27 cellular contexts compared by ENCODE assay signal in the genomic region with DNA sequence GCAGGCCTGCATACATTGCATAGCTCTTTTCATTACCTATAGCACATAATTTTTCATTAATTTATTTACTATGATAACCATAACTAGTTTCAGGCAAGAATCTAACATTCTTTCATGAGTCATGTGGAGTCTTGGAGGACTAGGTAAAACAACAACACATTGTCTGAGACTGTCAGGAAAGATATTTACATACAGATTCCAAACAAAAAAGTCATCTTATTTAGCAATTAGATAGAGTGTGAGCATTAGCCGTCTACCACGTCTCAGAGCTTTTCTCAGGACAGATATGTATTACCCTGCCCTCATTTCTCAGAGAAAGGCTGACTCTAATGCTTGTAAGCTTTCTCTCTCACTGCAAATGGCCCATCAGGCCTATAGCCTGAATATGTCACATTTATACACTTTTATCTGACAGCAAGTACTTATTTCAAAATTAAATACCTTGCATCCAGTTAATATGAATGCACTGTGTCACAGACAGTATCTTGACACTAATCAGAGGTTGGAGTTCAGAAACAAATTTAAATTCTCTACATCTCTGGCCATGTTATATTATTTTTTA.
DNase-seq lines count a peak whose midpoint lies in the region; ATAC-seq, FAIRE-seq and TF ChIP-seq lines count a peak whose summit lies in the region.
"Had no signal": no experiment of that assay in that cellular context is flagged by ENCODE, and none has a peak within 500 bp of the region (broad histone marks: within the 10 kb centered on the region; RNA-seq: fewer than 3 reads in every experiment).

No MANE protein-coding gene starts in this region.

- H3K27me3 Mint-ChIP-seq in nephron progenitor cell (ENCODE audit: low read depth, poor library complexity) (peaks cover under 1% of the 10 kb centered on the region), CD14-positive monocyte (ENCODE audit: low read depth in 3 of 3) (no peaks in the 10 kb centered on the region)
- H3K27me3 Mint-ChIP-seq: activated naive CD8-positive, alpha-beta T cell treated with anti-CD3 and anti-CD28 coated beads for 36 hours; CD4-positive, alpha-beta T cell; stimulated activated naive B cell treated with anti-CD40 and anti-IgM and Interleukin-4, amounts not matched to agents 10 μg/mL and 1 μg/mL and 100 μg/mL, for 72 hours had no signal

- H3K79me2 ChIP-seq in PC-3 (ENCODE audit: low read length) (no peaks in the 10 kb centered on the region), mesendoderm (ENCODE audit: control insufficient read depth, insufficient read depth, low read length) (no peaks in the 10 kb centered on the region)

- no peak overlapping the region for H2AK5ac ChIP-seq in mesendoderm (ENCODE audit: low read length)

- H3K4me2 ChIP-seq in PC-3 (ENCODE audit: low read length) (no peak overlapping the region), mesendoderm (ENCODE audit: low read length) (no peak overlapping the region)
- H3K4me2 ChIP-seq: A549 had no signal

- H3K27ac Mint-ChIP-seq in nephron progenitor cell = no peak overlapping the region
- no peak overlapping the region for H3K27ac Mint-ChIP-seq in CD14-positive monocyte
- H3K27ac Mint-ChIP-seq: activated naive CD8-positive, alpha-beta T cell treated with anti-CD3 and anti-CD28 coated beads for 36 hours; CD4-positive, alpha-beta T cell; stimulated activated naive B cell treated with anti-CD40 and anti-IgM and Interleukin-4, amounts not matched to agents 10 μg/mL and 1 μg/mL and 100 μg/mL, for 72 hours had no signal

- no peaks in the 10 kb centered on the region for H3K9me3 ChIP-seq in A673 (ENCODE audit: low read depth, low read length, poor library complexity, severe bottlenecking)
- no peaks in the 10 kb centered on the region for H3K9me3 ChIP-seq in PC-3 (ENCODE audit: low read length)
- H3K9me3 ChIP-seq: A549, HAP-1, right atrium auricular region, SJSA1 had no signal

- no peaks in the 10 kb centered on the region for H3K9me3 Mint-ChIP-seq in nephron progenitor cell
- H3K9me3 Mint-ChIP-seq in CD14-positive monocyte = peaks cover 0 to 8% (median 2%) of the 10 kb centered on the region in 7 donors

- H3K36me3 Mint-ChIP-seq in nephron progenitor cell (ENCODE audit: low read depth) (no peaks in the 10 kb centered on the region), CD14-positive monocyte (no peaks in the 10 kb centered on the region)
- H3K36me3 Mint-ChIP-seq: activated naive CD8-positive, alpha-beta T cell treated with anti-CD3 and anti-CD28 coated beads for 36 hours; stimulated activated naive B cell treated with anti-CD40 and anti-IgM and Interleukin-4, amounts not matched to agents 10 μg/mL and 1 μg/mL and 100 μg/mL, for 72 hours had no signal

- no peaks in the 10 kb centered on the region for H3F3A ChIP-seq in PC-3 (ENCODE audit: low read length, unreplicated experiment)

- H3K79me1 ChIP-seq in mesendoderm (ENCODE audit: low read length) = no peaks in the 10 kb centered on the region

- H3K9me2 ChIP-seq in PC-3 (replicated peaks; ENCODE audit: low read length) = no peaks in the 10 kb centered on the region

- no peaks in the 10 kb centered on the region for H3K36me3 ChIP-seq in A673 (ENCODE audit: insufficient read depth, low read length, poor library complexity, severe bottlenecking)
- H3K36me3 ChIP-seq in PC-3 (ENCODE audit: low read depth, low read length) = no peaks in the 10 kb centered on the region
- no peaks in the 10 kb centered on the region for H3K36me3 ChIP-seq in bronchial epithelial cell (ENCODE audit: control insufficient read depth, insufficient read depth, low read length)
- no peaks in the 10 kb centered on the region for H3K36me3 ChIP-seq in mesendoderm (ENCODE audit: control insufficient read depth, insufficient read depth, low read length)
- H3K36me3 ChIP-seq: HAP-1, right atrium auricular region, SJSA1 had no signal

- H3K27me3 ChIP-seq in A673 (replicated peaks; ENCODE audit: insufficient read depth, low read depth, low read length, poor library complexity) (no peaks in the 10 kb centered on the region), PC-3 (ENCODE audit: low read length) (no peaks in the 10 kb centered on the region), bronchial epithelial cell (ENCODE audit: control insufficient read depth, insufficient read depth, low read length) (no peaks in the 10 kb centered on the region), mesendoderm (ENCODE audit: insufficient read depth, low read length, poor library complexity) (no peaks in the 10 kb centered on the region)
- H3K27me3 ChIP-seq: right atrium auricular region, SJSA1 had no signal

- H3K4ac ChIP-seq in mesendoderm (ENCODE audit: low read depth, low read length) = no peak overlapping the region

- H3K27ac ChIP-seq in A673 (ENCODE audit: low read depth, low read length, poor library complexity, severe bottlenecking) (peak overlapping the region; percentile 38), PC-3 (ENCODE audit: low read length) (no peak overlapping the region), mesendoderm (ENCODE audit: low read depth, low read length) (no peak overlapping the region)
- H3K27ac ChIP-seq: A549, HL-60, right atrium auricular region, SJSA1 had no signal

- intact Hi-C loops in A673 (cut with micrococcal nuclease; ENCODE audit: unreplicated experiment) (no loop called here), PC-3 (cut with micrococcal nuclease) (no loop called here), CD14-positive monocyte (cut with micrococcal nuclease) (no loop called here)

- H2BK15ac ChIP-seq in mesendoderm (replicated peaks; ENCODE audit: low read depth) = no peak overlapping the region

- H3K4me3 ChIP-seq in A673 (ENCODE audit: low read depth, low read length, poor library complexity, severe bottlenecking) (no peak overlapping the region), PC-3 (ENCODE audit: low read length) (no peak overlapping the region), bronchial epithelial cell (ENCODE audit: low read depth, low read length) (no peak overlapping the region), mesendoderm (ENCODE audit: low read length) (no peak overlapping the region)
- H3K4me3 ChIP-seq: A549, HAP-1, right atrium auricular region, SJSA1 had no signal

- H2AFZ ChIP-seq in PC-3 (ENCODE audit: low read length) = no peak overlapping the region

- H3K9ac ChIP-seq in PC-3 (ENCODE audit: low read length) (no peak overlapping the region), mesendoderm (ENCODE audit: low read length) (no peak overlapping the region)

- no TSS peak for BruUV-seq in A673 (replicated peaks; lab: Mats Ljungman, UMichigan)
- no TSS peak for BruUV-seq in PC-3 (replicated peaks; lab: Mats Ljungman, UMichigan)

- H3K4me1 ChIP-seq in A673 (ENCODE audit: insufficient read depth, low read length, poor library complexity, severe bottlenecking) = peaks cover 20% of the 10 kb centered on the region
- no peaks in the 10 kb centered on the region for H3K4me1 ChIP-seq in PC-3 (ENCODE audit: insufficient read depth, low read length)
- no peaks in the 10 kb centered on the region for H3K4me1 ChIP-seq in mesendoderm (ENCODE audit: control insufficient read depth, low read depth, low read length)
- H3K4me1 ChIP-seq: A549, HAP-1, SJSA1 had no signal

- no peak overlapping the region for H2BK5ac ChIP-seq in mesendoderm (ENCODE audit: low read length)

- H2BK120ac ChIP-seq in mesendoderm (ENCODE audit: low read depth, low read length) = no peak overlapping the region

- peak; percentile 93 for ATAC-seq in PC-3
- no peak for ATAC-seq in HG02970 (IDR thresholded peaks at IDR 0.05; ENCODE audit: low FRiP score, unreplicated experiment)
- ATAC-seq: A549; activated CD4-positive, CD25-positive, alpha-beta regulatory T cell treated with anti-CD3 and anti-CD28 coated beads, Interleukin-2, amount 50 U/mL, for 24 hours; stimulated activated naive B cell treated with anti-CD40 and anti-IgM and Interleukin-4, amounts not matched to agents 10 μg/mL and 1 μg/mL and 100 μg/mL, for 72 hours had no signal

- no peak overlapping the region for H4K8ac ChIP-seq in mesendoderm (ENCODE audit: low read depth, low read length)

- H3K4me1 Mint-ChIP-seq in nephron progenitor cell = no peaks in the 10 kb centered on the region
- no peaks in the 10 kb centered on the region for H3K4me1 Mint-ChIP-seq in CD14-positive monocyte
- H3K4me1 Mint-ChIP-seq: activated naive CD8-positive, alpha-beta T cell treated with anti-CD3 and anti-CD28 coated beads for 36 hours; stimulated activated naive B cell treated with anti-CD40 and anti-IgM and Interleukin-4, amounts not matched to agents 10 μg/mL and 1 μg/mL and 100 μg/mL, for 72 hours had no signal

- H4K20me1 ChIP-seq in PC-3 (ENCODE audit: low read length) = no peaks in the 10 kb centered on the region

- H3K18ac ChIP-seq in mesendoderm (ENCODE audit: low read length) = no peak overlapping the region

- H3K4me3 Mint-ChIP-seq in nephron progenitor cell (no peak overlapping the region), CD14-positive monocyte (no peak overlapping the region)
- H3K4me3 Mint-ChIP-seq: activated naive CD8-positive, alpha-beta T cell treated with anti-CD3 and anti-CD28 coated beads for 36 hours; CD4-positive, alpha-beta T cell; stimulated activated naive B cell treated with anti-CD40 and anti-IgM and Interleukin-4, amounts not matched to agents 10 μg/mL and 1 μg/mL and 100 μg/mL, for 72 hours had no signal

- CTCF ChIA-PET in A673 (lab: Charles Lee) = no interaction called here
- CTCF ChIA-PET in PC-3 (lab: Charles Lee) = no interaction called here

- TF ChIP-seq CTCF in A673 (conservative IDR thresholded peaks at IDR 0.05; ENCODE audit: low read depth, low read length) = no peak
- no peak for TF ChIP-seq CTCF in PC-3 (conservative IDR thresholded peaks at IDR 0.05; ENCODE audit: low read depth, low read length)
- TF ChIP-seq CTCF in bronchial epithelial cell (IDR thresholded peaks at IDR 0.05; ENCODE audit: insufficient read depth, low read length, severe bottlenecking) = no peak
- TF ChIP-seq CTCF in nephron progenitor cell (IDR thresholded peaks at IDR 0.05) = no peak
- TF ChIP-seq CTCF in CD14-positive monocyte (IDR thresholded peaks at IDR 0.05) = no peak

- no peak for FAIRE-seq in bronchial epithelial cell (lab: Jason Lieb, UNC)
- FAIRE-seq: A549, GM19239, keratinocyte had no signal

- no CpG with 5 or more reads among the region's 2 CpGs for WGBS in mesendoderm (ENCODE audit: extremely low coverage, insufficient coverage, low lambda C conversion rate)

- H3K23ac ChIP-seq in mesendoderm (ENCODE audit: low read length) = no peak overlapping the region

- H4K5ac ChIP-seq in mesendoderm (ENCODE audit: low read length) = no peak overlapping the region

- POLR2A ChIA-PET in A673 (lab: Charles Lee; ENCODE audit: low non-redundant PET) = no interaction called here
- POLR2A ChIA-PET in PC-3 (lab: Charles Lee; ENCODE audit: unreplicated experiment) = no interaction called here

- no peak overlapping the region for H3K56ac ChIP-seq in mesendoderm (ENCODE audit: low read length)

- peak; percentile 30 for DNase-seq in A673 (ENCODE audit: low spot score)
- peak; percentile 23 for DNase-seq in PC-3
- peak; percentile 91 for DNase-seq in bronchial epithelial cell (ENCODE audit: low read depth)
- DNase-seq in mesendoderm = peak; percentile 71
- DNase-seq in nephron progenitor cell = no peak
- DNase-seq in cerebellum (ENCODE audit: low spot score) = no peak
- no peak for DNase-seq in CD14-positive monocyte (ENCODE audit: low spot score)
- DNase-seq: activated naive CD8-positive, alpha-beta T cell treated with anti-CD3 and anti-CD28 coated beads for 36 hours; activated T-cell treated with anti-CD3 and anti-CD28 coated beads, Interleukin-2, amount 50 U/mL, for 48 hours; caudate nucleus; CD4-positive, alpha-beta T cell; effector CD4-positive, alpha-beta T cell; KG1; midbrain; NCI-H1048; NCI-H2029 treated with DMSO at 0.1 percent for 48 hours; stimulated activated naive B cell treated with anti-CD40 and anti-IgM and Interleukin-4, amounts not matched to agents 10 μg/mL and 1 μg/mL and 100 μg/mL, for 72 hours; T1000 had no signal

Comparison
In these comparisons a context has a peak if more than half of its experiments do, and no peak if none do; other contexts are left out.
1. DNase-seq: peak in A673 (single experiment), PC-3 (single experiment), bronchial epithelial cell (single experiment) and mesendoderm (single experiment); none in nephron progenitor cell (single experiment), cerebellum (single experiment) and CD14-positive monocyte (single experiment).